28 cellular contexts compared by ENCODE assay signal in the genomic region with DNA sequence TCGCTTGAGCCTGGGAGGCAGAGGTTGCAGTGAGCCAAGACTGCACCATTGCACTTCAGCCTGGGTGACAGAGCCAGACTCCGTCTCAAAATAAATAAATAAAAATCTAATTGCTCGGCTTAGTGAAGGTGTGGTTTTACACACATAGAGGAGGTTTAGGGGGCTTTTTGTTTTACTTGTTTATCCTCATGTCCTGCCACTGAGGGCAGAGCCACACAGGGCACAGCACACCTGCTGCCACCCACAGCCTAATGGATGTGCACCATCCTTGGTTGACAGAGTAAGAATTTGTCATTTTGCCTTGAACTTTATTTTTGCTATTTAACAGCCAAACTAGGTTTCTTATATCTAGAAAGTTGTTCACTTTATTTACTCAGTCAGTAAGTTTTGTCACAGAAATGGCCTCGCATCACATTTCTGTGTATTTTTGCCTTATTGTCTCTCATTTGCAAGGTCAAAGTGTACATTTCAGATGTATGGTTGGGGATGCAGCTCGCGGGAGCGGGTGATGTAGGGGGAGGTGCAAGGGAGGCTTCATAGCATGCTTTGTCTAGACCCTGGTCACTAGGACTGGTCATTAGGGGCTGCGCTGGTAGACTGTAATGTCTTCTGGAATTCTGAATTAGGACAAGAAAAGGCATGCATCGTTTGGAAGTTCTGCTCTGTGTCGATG.
"Had no signal": no experiment of that assay in that cellular context is flagged by ENCODE, and none has a peak within 500 bp of the region (broad histone marks: within the 10 kb centered on the region; RNA-seq: fewer than 3 reads in every experiment).

No MANE protein-coding gene starts in this region.

- H3K4me3 Mint-ChIP-seq: dendritic cell treated with granulocyte-macrophage colony-stimulating factor and Interleukin-4, amounts not matched to agents 40 ng/mL and 50 ng/mL, for 4 days; effector memory CD8-positive, alpha-beta T cell; endodermal cell; mesothelial cell of epicardium; naive B cell had no signal

- DNase-seq: colonic mucosa; cortex of kidney; effector CD8-positive, alpha-beta T cell; effector memory CD8-positive, alpha-beta T cell; endodermal cell; erythroblast; esophagus squamous epithelium; foreskin fibroblast; foreskin melanocyte; gastrocnemius medialis; glutamatergic neuron; head of caudate nucleus; heart right ventricle; hippocampal formation; left cardiac atrium; left lung; left ventricle myocardium superior; lower lobe of right lung; mesenchymal stem cell; mucosa of descending colon; naive B cell had no signal

- H3K36me3 ChIP-seq: gastrocnemius medialis had no signal

- H3K9me3 Mint-ChIP-seq: dendritic cell treated with granulocyte-macrophage colony-stimulating factor and Interleukin-4, amounts not matched to agents 40 ng/mL and 50 ng/mL, for 4 days; effector memory CD8-positive, alpha-beta T cell; endodermal cell; mesothelial cell of epicardium; naive B cell had no signal

- ATAC-seq: effector memory CD8-positive, alpha-beta T cell; esophagus mucosa; gastrocnemius medialis; heart right ventricle; left cardiac atrium; left lung; left ventricle myocardium superior; lower lobe of right lung; mucosa of descending colon had no signal

- H3K27ac ChIP-seq: colonic mucosa, epithelial cell of prostate, esophagus squamous epithelium, gastrocnemius medialis, heart right ventricle, left lung, lower lobe of right lung had no signal

- H3K4me1 Mint-ChIP-seq: mesothelial cell of epicardium had no signal

- H3K27me3 Mint-ChIP-seq: dendritic cell treated with granulocyte-macrophage colony-stimulating factor and Interleukin-4, amounts not matched to agents 40 ng/mL and 50 ng/mL, for 4 days; naive B cell had no signal

- H3K27ac Mint-ChIP-seq: dendritic cell treated with granulocyte-macrophage colony-stimulating factor and Interleukin-4, amounts not matched to agents 40 ng/mL and 50 ng/mL, for 4 days; effector memory CD8-positive, alpha-beta T cell; endodermal cell; mesothelial cell of epicardium; naive B cell had no signal

- H3K4me3 ChIP-seq: colonic mucosa, esophagus squamous epithelium, gastrocnemius medialis, heart right ventricle, left lung, lower lobe of right lung, mucosa of descending colon had no signal

- H3K9me3 ChIP-seq: colonic mucosa, esophagus squamous epithelium, gastrocnemius medialis, heart right ventricle, left lung, lower lobe of right lung, mucosa of descending colon had no signal

- FAIRE-seq: endometrium, islet of Langerhans, keratinocyte had no signal

- H3K27me3 ChIP-seq: colonic mucosa, esophagus squamous epithelium, gastrocnemius medialis, heart right ventricle, left lung had no signal

- H3K36me3 Mint-ChIP-seq: naive B cell had no signal
